10 cellular contexts compared by ENCODE assay signal in genomic region chr7:27198871-27199801, GRCh38. TPM values are rescaled to one million over a fixed set of nuclear protein-coding genes. Genes with fewer than 3 reads are reported as not detected.
DNase-seq lines count a peak whose midpoint lies in the region; ATAC-seq and TF ChIP-seq lines count a peak whose summit lies in the region.
"Had no signal": no experiment of that assay in that cellular context is flagged by ENCODE, and none has a peak within 500 bp of the region (broad histone marks: within the 10 kb centered on the region; RNA-seq: fewer than 3 reads in every experiment).

No MANE protein-coding gene starts in this region.

- ATAC-seq in GM21576 (IDR thresholded peaks at IDR 0.05; ENCODE audit: unreplicated experiment) = no peak
- no peak for ATAC-seq in HG03095 (IDR thresholded peaks at IDR 0.05; ENCODE audit: unreplicated experiment)

- no peak for TF ChIP-seq EP300 in Ishikawa (IDR thresholded peaks at IDR 0.05; ENCODE audit: borderline replicate concordance)
- no peak for TF ChIP-seq EP300 in ovary (IDR thresholded peaks at IDR 0.05)

- WGBS in ovary, 3 donors = 2% methylated on average over 33 to 93 of the region's 93 CpGs

- peaks cover 2% of the 10 kb centered on the region; the same call in 1 of the 2 replicates for H3F3A ChIP-seq in DOHH2 (ENCODE audit: control insufficient read depth, insufficient read depth)

- H3K4me3 ChIP-seq in DOHH2 (ENCODE audit: low read length) (no peak overlapping the region), breast epithelium (peak overlapping the region; percentile 43 to 69 (median 45)), ovary (peak overlapping the region; percentile 20)

- TF ChIP-seq POLR2A in breast epithelium (IDR thresholded peaks at IDR 0.05) (no peak), ovary (IDR thresholded peaks at IDR 0.05) (no peak)

- H3K79me2 ChIP-seq in DOHH2 (ENCODE audit: control insufficient read depth, low read length) = no peaks in the 10 kb centered on the region

- TF ChIP-seq CTCF in DOHH2 (IDR thresholded peaks at IDR 0.05; ENCODE audit: low read depth, low read length, poor library complexity, severe bottlenecking) = no peak
- TF ChIP-seq CTCF in breast epithelium (IDR thresholded peaks at IDR 0.05) = no peak
- no peak for TF ChIP-seq CTCF in ovary (IDR thresholded peaks at IDR 0.05)

- TF ChIP-seq RAD21 in Ishikawa (IDR thresholded peaks at IDR 0.05; ENCODE audit: low read depth) = no peak

- H4K20me1 ChIP-seq in DOHH2 (ENCODE audit: control insufficient read depth, insufficient read depth, low read depth, low read length) = peaks cover 4% of the 10 kb centered on the region; the same call in 1 of the 2 replicates

- no peaks in the 10 kb centered on the region for H3K9me2 ChIP-seq in DOHH2 (replicated peaks; ENCODE audit: control insufficient read depth, low read length)

- H3K27ac ChIP-seq in DOHH2 (ENCODE audit: low read depth, low read length) = no peak overlapping the region
- no peak overlapping the region for H3K27ac ChIP-seq in breast epithelium
- H3K27ac ChIP-seq in ovary = no peak overlapping the region

- H3K27me3 ChIP-seq in DOHH2 (ENCODE audit: control insufficient read depth, low read length) (peaks cover 86% of the 10 kb centered on the region), breast epithelium (peaks cover 24 to 97% of the 10 kb centered on the region in 2 donors), ovary (peaks cover 6% of the 10 kb centered on the region)

- H3K9me3 ChIP-seq in DOHH2 (ENCODE audit: control insufficient read depth, insufficient read depth, low read length) = no peaks in the 10 kb centered on the region
- no peaks in the 10 kb centered on the region for H3K9me3 ChIP-seq in breast epithelium
- no peaks in the 10 kb centered on the region for H3K9me3 ChIP-seq in ovary

- no peaks in the 10 kb centered on the region for H3K36me3 ChIP-seq in DOHH2 (ENCODE audit: control insufficient read depth, low read length)
- H3K36me3 ChIP-seq in breast epithelium = no peaks in the 10 kb centered on the region
- H3K36me3 ChIP-seq in ovary = no peaks in the 10 kb centered on the region

- intact Hi-C loops in breast epithelium (cut with DNase I; ENCODE audit: low total_unique reads) = no loop called here
- intact Hi-C loops in ovary (cut with DNase I) = loop anchor here in 1 of 4 donors (10.0 kb wide), 1 partner anchor 576 kb away; no protein-coding TSS in a partner anchor

- H3K4me1 ChIP-seq in DOHH2 (ENCODE audit: control insufficient read depth, low read length) (peaks cover 18% of the 10 kb centered on the region), breast epithelium (peaks cover 5 to 11% of the 10 kb centered on the region in 2 donors), ovary (ENCODE audit: insufficient read depth) (peaks cover 4% of the 10 kb centered on the region)

- H3K4me2 ChIP-seq in DOHH2 (ENCODE audit: low read length) = 0 out of 2 replicates have a peak overlapping the region, but pooled peaks have one; percentile 21

- DNase-seq in breast epithelium (ENCODE audit: low spot score in 2 of 2) (no peak), ovary (no peak), HUDEP-2 (lab: John Stamatoyannopoulos, UW; ENCODE audit: unreplicated experiment in 76 of 76) (no peak), RPMI8226 (no peak)
- DNase-seq: NCI-H187 treated with DMSO at 0.1 percent for 48 hours had no signal

TF ChIP-seq in Ishikawa, 13 proteins besides CTCF, POLR2A, EP300 and RAD21:
- TF ChIP-seq CEBPB (IDR thresholded peaks at IDR 0.05) (no peak), ZBTB7A (IDR thresholded peaks at IDR 0.05; ENCODE audit: low read depth) (0 out of 2 replicates have a peak, but pooled peaks have one; percentile 18), YY1 (IDR thresholded peaks at IDR 0.05; ENCODE audit: low read depth) (no peak), USF1 (IDR thresholded peaks at IDR 0.05) (no peak), TCF12 (IDR thresholded peaks at IDR 0.05; ENCODE audit: low read depth) (no peak), MAX (IDR thresholded peaks at IDR 0.05) (peak; percentile 48; the same call in 1 of the 2 replicates), TAF1 (IDR thresholded peaks at IDR 0.05; ENCODE audit: low read depth) (no peak)
TF ChIP-seq in Ishikawa: peak in this region for 2.

RNA-seq across cellular contexts. Expression of gene HOXA13, which starts 0.8 kb away (rescaled TPM):
- under 1 TPM in 2 of 3 donors, not detected in 1; 0.16 to 0.33 TPM for total RNA-seq in breast epithelium
- not detected for total RNA-seq in ovary
- polyA plus RNA-seq in ovary = under 1 TPM in 1 of 2 donors, not detected in 1; 0.07 TPM
- total RNA-seq: glomerular endothelial cell had no signal

RNA-seq across cellular contexts. Expression of gene HOXA11, which starts 14.1 kb away (rescaled TPM):
- total RNA-seq in breast epithelium (1 to 10 TPM in 1 of 3 donors, not detected in 2; 1.9 TPM), ovary (1 to 10 TPM in 3 of 7 donors, under 1 TPM in 1, not detected in 3; 0.23 to 2.0 (median 1.5) TPM)
- polyA plus RNA-seq in ovary = under 1 TPM; 0.11 to 0.65 TPM

RNA-seq across cellular contexts. Expression of gene HOXA10, which starts 25.0 kb away (rescaled TPM):
- total RNA-seq in breast epithelium (10 to 100 TPM in 1 of 3 donors, 1 to 10 TPM in 2; 2.3 to 21.1 (median 5.2) TPM), ovary (1 to 10 TPM in 3 of 7 donors, under 1 TPM in 3, not detected in 1; 0.25 to 2.0 (median 0.91) TPM)
- 1 to 10 TPM in 1 of 2 donors, under 1 TPM in 1; 0.34 to 2.8 TPM for polyA plus RNA-seq in ovary

RNA-seq across cellular contexts. Expression of gene HOXA9, which starts 33.8 kb away (rescaled TPM):
- total RNA-seq in breast epithelium (10 to 100 TPM in 1 of 3 donors, 1 to 10 TPM in 2; 7.5 to 18.4 (median 9.0) TPM), ovary (1 to 10 TPM in 1 of 7 donors, under 1 TPM in 5, not detected in 1; 0.12 to 1.0 (median 0.57) TPM)
- 1 to 10 TPM in 1 of 2 donors, under 1 TPM in 1; 0.22 to 2.5 TPM for polyA plus RNA-seq in ovary

RNA-seq across cellular contexts. Expression of gene HOXA7, which starts 42.7 kb away (rescaled TPM):
- total RNA-seq in breast epithelium (1 to 10 TPM; 4.6 to 8.8 (median 6.2) TPM), ovary (1 to 10 TPM in 3 of 7 donors, under 1 TPM in 4; 0.23 to 4.5 (median 0.75) TPM)
- polyA plus RNA-seq in ovary = 1 to 10 TPM in 1 of 2 donors, under 1 TPM in 1; 0.53 to 4.1 TPM
